In the genomic region with DNA sequence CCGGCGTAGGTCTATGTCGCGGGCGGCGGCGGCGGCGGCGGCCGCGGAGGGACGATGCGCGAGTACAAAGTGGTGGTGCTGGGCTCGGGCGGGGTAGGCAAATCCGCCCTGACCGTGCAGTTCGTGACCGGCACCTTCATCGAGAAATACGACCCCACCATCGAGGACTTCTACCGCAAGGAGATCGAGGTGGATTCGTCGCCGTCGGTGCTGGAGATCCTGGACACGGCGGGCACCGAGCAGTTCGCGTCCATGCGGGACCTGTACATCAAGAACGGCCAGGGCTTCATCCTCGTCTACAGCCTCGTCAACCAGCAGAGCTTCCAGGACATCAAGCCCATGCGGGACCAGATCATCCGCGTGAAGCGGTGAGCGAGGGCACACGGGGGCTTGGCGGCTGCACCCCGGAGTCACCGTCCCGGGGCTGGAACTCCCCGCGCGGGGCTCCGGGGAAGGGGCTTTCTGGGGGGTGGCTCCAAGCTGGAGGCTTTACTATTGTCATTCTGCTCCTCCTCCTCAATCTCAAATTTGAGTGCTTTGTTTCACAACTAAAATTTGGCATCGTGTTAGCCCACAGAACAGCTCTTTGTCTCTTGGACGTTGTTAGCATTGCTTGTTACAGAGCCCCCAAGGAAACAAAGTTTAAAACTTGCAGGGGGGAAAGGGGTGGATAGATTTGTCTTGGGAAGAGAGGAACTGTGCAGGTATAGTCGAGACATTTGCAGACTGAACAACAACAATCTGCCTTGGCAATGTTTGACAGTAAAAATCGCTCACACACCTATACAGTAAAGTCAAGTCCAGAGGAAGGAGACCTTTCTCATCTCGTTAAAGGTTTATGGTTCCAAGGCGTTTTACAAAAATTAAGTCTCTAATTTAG, we compare ENCODE assay signal across 7 cellular contexts. TPM values are rescaled to one million over a fixed set of nuclear protein-coding genes. Genes with fewer than 3 reads are reported as not detected.
DNase-seq lines count a peak whose midpoint lies in the region; ATAC-seq, FAIRE-seq and TF ChIP-seq lines count a peak whose summit lies in the region.

No MANE protein-coding gene starts in this region.

- peak; percentile 21 for TF ChIP-seq POLR2A in GM18526 (IDR thresholded peaks at IDR 0.05; ENCODE audit: extremely low read depth, insufficient read length)

- peaks cover 5% of the 10 kb centered on the region for H4K20me1 ChIP-seq in hepatocyte (ENCODE audit: insufficient read depth, poor library complexity, severe bottlenecking)

- under 1% methylated on average over 40 of the region's 59 CpGs for WGBS in hepatocyte (ENCODE audit: low lambda C conversion rate, missing lambda C conversion rate)

- intact Hi-C loops in sciatic nerve (cut with DNase I) = loop anchor here (10.0 kb wide), 1 partner anchor 320 kb away; no protein-coding TSS in a partner anchor

- 0 out of 2 replicates have a peak, but pooled peaks cover 4% of the 10 kb centered on the region for H3K36me3 ChIP-seq in SJCRH30
- peaks cover 11% of the 10 kb centered on the region for H3K36me3 ChIP-seq in adipocyte (ENCODE audit: control insufficient read depth, insufficient read depth, low read length, severe bottlenecking)
- no peaks in the 10 kb centered on the region for H3K36me3 ChIP-seq in hepatocyte (replicated peaks; ENCODE audit: insufficient read depth, low read depth)

- no peak for TF ChIP-seq CTCF in hepatocyte (IDR thresholded peaks at IDR 0.05; ENCODE audit: poor library complexity)

- ATAC-seq in HG03095 (IDR thresholded peaks at IDR 0.05; ENCODE audit: unreplicated experiment) (peak; percentile 1), sciatic nerve (no peak)

- H3K27ac ChIP-seq in SJCRH30 = peak overlapping the region; percentile 31; the same call in 1 of the 2 replicates
- H3K27ac ChIP-seq in hepatocyte = peak overlapping the region; percentile 81

- H3K9me3 ChIP-seq in SJCRH30 (replicated peaks) = no peaks in the 10 kb centered on the region
- H3K9me3 ChIP-seq in adipocyte (ENCODE audit: control insufficient read depth, low read length) = no peaks in the 10 kb centered on the region
- H3K9me3 ChIP-seq in hepatocyte (ENCODE audit: low read depth) = no peaks in the 10 kb centered on the region

- peak overlapping the region; percentile 78 for H3K4me2 ChIP-seq in hepatocyte

- H3K9ac ChIP-seq in adipocyte (ENCODE audit: low read length) = peak overlapping the region; percentile 90

- DNase-seq in SJCRH30 (peak; percentile 47 to 52), adipocyte (ENCODE audit: low read depth) (peak; percentile 67), hepatocyte (ENCODE audit: low spot score) (no peak), sciatic nerve (ENCODE audit: low spot score) (peak; percentile 72), frontal cortex (ENCODE audit: low spot score in 2 of 2) (no peak)

- peak overlapping the region; percentile 64 for H2AFZ ChIP-seq in hepatocyte

- no peaks in the 10 kb centered on the region for H3K9me2 ChIP-seq in hepatocyte (replicated peaks; ENCODE audit: insufficient read depth)

- FAIRE-seq in frontal cortex (lab: Jason Lieb, UNC) = no peak

- H3K4me1 ChIP-seq in SJCRH30 (peaks cover 5% of the 10 kb centered on the region; the same call in 1 of the 2 replicates), adipocyte (ENCODE audit: control insufficient read depth, insufficient read depth, low read length) (peaks cover 48% of the 10 kb centered on the region), hepatocyte (ENCODE audit: insufficient read depth) (peaks cover 13% of the 10 kb centered on the region)

- H3K4me3 ChIP-seq in SJCRH30 (peak overlapping the region; percentile 94), adipocyte (ENCODE audit: low read length) (peak overlapping the region; percentile 94), hepatocyte (peak overlapping the region; percentile 50)

- H3K79me2 ChIP-seq in hepatocyte = peaks cover 53% of the 10 kb centered on the region

- H3K27me3 ChIP-seq in SJCRH30 (no peaks in the 10 kb centered on the region), adipocyte (replicated peaks; ENCODE audit: control insufficient read depth, insufficient read depth, low read length) (no peaks in the 10 kb centered on the region), hepatocyte (no peaks in the 10 kb centered on the region)

RNA-seq across cellular contexts. Expression of gene RAP2A, which starts 0.7 kb away (rescaled TPM):
- total RNA-seq in SJCRH30 (2014; rRNA removed; shearing (Covaris generic)) = 26.8 and 28.9 TPM in 2 replicates
- total RNA-seq in hepatocyte (36.8 and 41.9 TPM in 2 replicates), sciatic nerve (75.5 TPM), frontal cortex (327 TPM)
- polyA plus RNA-seq in hepatocyte = 10.3 and 12.1 TPM in 2 replicates

Comparison
In these comparisons a context has a peak if more than half of its experiments do, and no peak if none do; other contexts are left out.
1. DNase-seq: peak in SJCRH30 (2 of 2), adipocyte (single experiment) and sciatic nerve (single experiment); none in hepatocyte (single experiment) and frontal cortex (0 of 2).
2. Peak in every context shown above with its lines, with median percentiles within 50 percentile points of each other: H3K4me3 ChIP-seq.